Comparison of ENCODE assay signal across 24 cellular contexts in genomic region chr4:2331043-2331420, GRCh38.
"Had no signal": no experiment of that assay in that cellular context is flagged by ENCODE, and none has a peak within 500 bp of the region (broad histone marks: within the 10 kb centered on the region; RNA-seq: fewer than 3 reads in every experiment).

No MANE protein-coding gene starts in this region.

- H3K4me3 Mint-ChIP-seq: activated B cell treated with CpG ODN at 0.5 μM for 24 hours; activated CD4-positive, alpha-beta memory T cell treated with anti-CD3 and anti-CD28 coated beads, Interleukin-2, amount 10 ng/mL, durations not matched to agents 7 days and 5 days; activated naive CD8-positive, alpha-beta T cell treated with anti-CD3 and anti-CD28 coated beads, Interleukin-2, amount 10 ng/mL, durations not matched to agents 7 days and 5 days; activated T-cell treated with anti-CD3 and anti-CD28 coated beads, Interleukin-2, amount 50 U/mL, for 72 hours; T-helper 17 cell had no signal

- H3K36me3 Mint-ChIP-seq: activated naive CD8-positive, alpha-beta T cell treated with anti-CD3 and anti-CD28 coated beads, Interleukin-2, amount 10 ng/mL, durations not matched to agents 7 days and 5 days had no signal

- H3K27ac Mint-ChIP-seq: activated B cell treated with CpG ODN at 0.5 μM for 24 hours; activated CD4-positive, alpha-beta memory T cell treated with anti-CD3 and anti-CD28 coated beads, Interleukin-2, amount 10 ng/mL, durations not matched to agents 7 days and 5 days; activated naive CD8-positive, alpha-beta T cell treated with anti-CD3 and anti-CD28 coated beads, Interleukin-2, amount 10 ng/mL, durations not matched to agents 7 days and 5 days; T-helper 17 cell had no signal

- H3K27ac ChIP-seq: Peyer's patch had no signal

- H3K36me3 ChIP-seq: adrenal gland had no signal

- DNase-seq: activated B cell treated with CpG ODN at 0.5 μM for 24 hours; activated CD4-positive, alpha-beta memory T cell treated with anti-CD3 and anti-CD28 coated beads, Interleukin-2, amount 10 ng/mL, durations not matched to agents 7 days and 5 days; activated CD4-positive, alpha-beta T cell treated with anti-CD3 and anti-CD28 coated beads for 1 hour; activated CD4-positive, alpha-beta T cell treated with anti-CD3 and anti-CD28 coated beads, Interleukin-2, amount 50 U/mL, for 1 hour; activated CD8-positive, alpha-beta memory T cell treated with anti-CD3 and anti-CD28 coated beads, Interleukin-2, amount 50 U/mL, for 4 hours; activated naive CD4-positive, alpha-beta T cell treated with anti-CD3 and anti-CD28 coated beads, Interleukin-2, amount 50 U/mL, for 16 hours; activated naive CD8-positive, alpha-beta T cell treated with anti-CD3 and anti-CD28 coated beads, Interleukin-2, amount 10 ng/mL, durations not matched to agents 7 days and 5 days; activated T-cell treated with anti-CD3 and anti-CD28 coated beads, Interleukin-2, amount 50 U/mL, for 72 hours; anterior cingulate cortex; Karpas-422; NCI-H1092 treated with DMSO at 0.1 percent for 48 hours; NCI-H1417 treated with DMSO at 0.1 percent for 48 hours; NCI-H1694; NCI-H2029; NCI-H345; NCI-H510A; NCI-H526 treated with DMSO at 0.1 percent for 48 hours; NCI-H82; SHP77 treated with DMSO at 0.1 percent for 48 hours; T-helper 17 cell; T-helper 9 cell had no signal

- ATAC-seq: activated T-cell treated with anti-CD3 and anti-CD28 coated beads, Interleukin-2, amount 50 U/mL, for 72 hours; K562; T-helper 17 cell had no signal

- H3K4me3 ChIP-seq: adrenal gland, K562, Peyer's patch had no signal

- H3K27me3 ChIP-seq: adrenal gland, Peyer's patch had no signal

- H3K4me1 ChIP-seq: adrenal gland had no signal

- H3K4me1 Mint-ChIP-seq: activated CD4-positive, alpha-beta memory T cell treated with anti-CD3 and anti-CD28 coated beads, Interleukin-2, amount 10 ng/mL, durations not matched to agents 7 days and 5 days; activated naive CD8-positive, alpha-beta T cell treated with anti-CD3 and anti-CD28 coated beads, Interleukin-2, amount 10 ng/mL, durations not matched to agents 7 days and 5 days; T-helper 17 cell had no signal

- H3K27me3 Mint-ChIP-seq: activated CD4-positive, alpha-beta memory T cell treated with anti-CD3 and anti-CD28 coated beads, Interleukin-2, amount 10 ng/mL, durations not matched to agents 7 days and 5 days; T-helper 17 cell had no signal
